9 cellular contexts compared by ENCODE assay signal in genomic region chr17:32928527-32929287, GRCh38. TPM values are rescaled to one million over a fixed set of nuclear protein-coding genes. Genes with fewer than 3 reads are reported as not detected.
DNase-seq lines count a peak whose midpoint lies in the region; ATAC-seq and TF ChIP-seq lines count a peak whose summit lies in the region.
"Had no signal": no experiment of that assay in that cellular context is flagged by ENCODE, and none has a peak within 500 bp of the region (broad histone marks: within the 10 kb centered on the region; RNA-seq: fewer than 3 reads in every experiment).

No MANE protein-coding gene starts in this region.

- DNase-seq in EL: peak; percentile 14
- DNase-seq in SK-N-SH: no peak
- no peak for DNase-seq in psoas muscle
- no peak for DNase-seq in stimulated activated CD4-positive, alpha-beta T cell treated with anti-CD3 and anti-CD28 coated beads, Interleukin-12 subunit alpha, Interleukin-12 subunit beta, amount 100 ng/mL, for 4 hours
- DNase-seq in activated CD4-positive, alpha-beta T cell treated with anti-CD3 and anti-CD28 coated beads, Interleukin-2, amount 10 ng/mL, durations not matched to agents 24 days and 14 days: no peak
- DNase-seq in DMS 273 treated with DMSO at 0.1 percent for 48 hours (lab: John Stamatoyannopoulos, UW): no peak
- DNase-seq: NCI-H2107 had no signal

- H4K20me1 ChIP-seq in SK-N-SH (ENCODE audit: insufficient read depth): no peaks in the 10 kb centered on the region

- CTCF ChIA-PET in SK-N-SH (lab: Yijun Ruan, JAX): interaction anchor here (0.9 to 2.3 kb wide), 8 partner anchors 8 to 69 kb away, joined by 3 to 9 read pairs (median 4); partner anchors contain the start of gene MYO1D

- TF ChIP-seq EP300 in SK-N-SH (IDR thresholded peaks at IDR 0.05; ENCODE audit: borderline replicate concordance in 1 of 2, low read depth in 1 of 2, low read length in 1 of 2) (no peak), gastroesophageal sphincter (IDR thresholded peaks at IDR 0.05) (no peak)

- H3K4me1 ChIP-seq in SK-N-SH (ENCODE audit: control insufficient read depth in 1 of 2, insufficient read depth in 2 of 2, low read depth in 1 of 2, low read length in 1 of 2) (peaks cover 7 to 12% of the 10 kb centered on the region in 2 experiments; a peak in 2 of 4 replicates), gastroesophageal sphincter (peaks cover 0 to 25% (median 5%) of the 10 kb centered on the region in 3 donors), psoas muscle (no peaks in the 10 kb centered on the region)

- H3K36me3 Mint-ChIP-seq in activated CD4-positive, alpha-beta T cell treated with anti-CD3 and anti-CD28 coated beads, Interleukin-2, amount 10 ng/mL, durations not matched to agents 24 days and 14 days (ENCODE audit: low read depth): no peaks in the 10 kb centered on the region

- peak overlapping the region; percentile 91 for H3K4me2 ChIP-seq in SK-N-SH

- 30% methylated on average over 16 of the region's 16 CpGs for WGBS in SK-N-SH (ENCODE audit: low lambda C conversion rate)
- WGBS in gastroesophageal sphincter (ENCODE audit: low coverage in 1 of 2), 2 donors: 6 to 12% methylated on average over 4 to 14 of the region's 16 CpGs
- WGBS in psoas muscle, 3 donors: 17 to 20% (median 18%) methylated on average over 16 of the region's 16 CpGs

- H3F3A ChIP-seq in SK-N-SH (replicated peaks; ENCODE audit: insufficient read depth): peaks cover 6% of the 10 kb centered on the region

- POLR2A ChIA-PET in SK-N-SH (lab: Yijun Ruan, JAX): interaction anchor here (1.2 kb wide), 1 partner anchor 10 kb away, joined by 3 read pairs; no protein-coding TSS in a partner anchor

- intact Hi-C loops in psoas muscle (cut with DNase I): no loop called here
- intact Hi-C loops in activated CD4-positive, alpha-beta T cell treated with anti-CD3 and anti-CD28 coated beads, Interleukin-2, amount 10 ng/mL, durations not matched to agents 24 days and 14 days (cut with micrococcal nuclease): no loop called here

- H3K9me3 Mint-ChIP-seq in activated CD4-positive, alpha-beta T cell treated with anti-CD3 and anti-CD28 coated beads, Interleukin-2, amount 10 ng/mL, durations not matched to agents 24 days and 14 days: no peaks in the 10 kb centered on the region

- no peaks in the 10 kb centered on the region for H3K4me1 Mint-ChIP-seq in activated CD4-positive, alpha-beta T cell treated with anti-CD3 and anti-CD28 coated beads, Interleukin-2, amount 10 ng/mL, durations not matched to agents 24 days and 14 days

- H3K27ac ChIP-seq in SK-N-SH (ENCODE audit: low read depth in 2 of 2, low read length in 1 of 2) (peak overlapping the region; percentile 38 to 65; a peak in 3 of 4 replicates), gastroesophageal sphincter (peak overlapping the region in 3 of 4 donors; percentile 78 to 85 (median 82)), psoas muscle (no peak overlapping the region)

- ATAC-seq in gastroesophageal sphincter (peak; percentile 22), psoas muscle (no peak), HG02870 (IDR thresholded peaks at IDR 0.05; ENCODE audit: unreplicated experiment) (no peak)

- TF ChIP-seq POLR2A in gastroesophageal sphincter (IDR thresholded peaks at IDR 0.05): no peak

- H3K9me3 ChIP-seq in SK-N-SH: no peaks in the 10 kb centered on the region
- no peaks in the 10 kb centered on the region for H3K9me3 ChIP-seq in gastroesophageal sphincter
- no peaks in the 10 kb centered on the region for H3K9me3 ChIP-seq in psoas muscle

- no peak overlapping the region for H3K4me3 Mint-ChIP-seq in activated CD4-positive, alpha-beta T cell treated with anti-CD3 and anti-CD28 coated beads, Interleukin-2, amount 10 ng/mL, durations not matched to agents 24 days and 14 days

- H3K9ac ChIP-seq in SK-N-SH: peak overlapping the region; percentile 98

- H3K27ac Mint-ChIP-seq in activated CD4-positive, alpha-beta T cell treated with anti-CD3 and anti-CD28 coated beads, Interleukin-2, amount 10 ng/mL, durations not matched to agents 24 days and 14 days: no peak overlapping the region

- H3K27me3 ChIP-seq in SK-N-SH (ENCODE audit: insufficient read depth) (no peaks in the 10 kb centered on the region), gastroesophageal sphincter (no peaks in the 10 kb centered on the region), psoas muscle (ENCODE audit: insufficient read depth in 3 of 3, low read length in 2 of 3) (peaks cover 0 to 72% (median 19%) of the 10 kb centered on the region in 3 donors)

- H3K4me3 ChIP-seq in SK-N-SH (ENCODE audit: low read depth in 2 of 2, low read length in 1 of 2) (peak overlapping the region; percentile 61 to 72), gastroesophageal sphincter (peak overlapping the region; percentile 63 to 69), psoas muscle (peak overlapping the region; percentile 63)

- TF ChIP-seq CTCF in SK-N-SH (IDR thresholded peaks at IDR 0.05) (no peak), gastroesophageal sphincter (IDR thresholded peaks at IDR 0.05) (no peak), psoas muscle (IDR thresholded peaks at IDR 0.05) (no peak)

- peak overlapping the region; percentile 87 for H2AFZ ChIP-seq in SK-N-SH (ENCODE audit: low read depth)

- peaks cover 10% of the 10 kb centered on the region; the same call in 1 of the 2 replicates for H3K79me2 ChIP-seq in SK-N-SH (ENCODE audit: insufficient read depth)

- H3K27me3 Mint-ChIP-seq in activated CD4-positive, alpha-beta T cell treated with anti-CD3 and anti-CD28 coated beads, Interleukin-2, amount 10 ng/mL, durations not matched to agents 24 days and 14 days: peaks cover 42% of the 10 kb centered on the region

- no peak for TF ChIP-seq RAD21 in SK-N-SH (IDR thresholded peaks at IDR 0.05; ENCODE audit: low read length)

- H3K9me2 ChIP-seq in SK-N-SH: no peaks in the 10 kb centered on the region

- H3K36me3 ChIP-seq in SK-N-SH (replicated peaks in 1 of 2; ENCODE audit: control insufficient read depth in 1 of 2, insufficient read depth in 2 of 2, low read length in 1 of 2) (peaks cover 7 to 13% of the 10 kb centered on the region in 2 experiments), gastroesophageal sphincter (peaks cover 0 to 21% of the 10 kb centered on the region in 2 donors), psoas muscle (ENCODE audit: insufficient read depth in 1 of 2, low read depth in 1 of 2) (no peaks in the 10 kb centered on the region)

TF ChIP-seq in SK-N-SH, 30 proteins besides CTCF, POLR2A, EP300 and RAD21:
- no peak for TF ChIP-seq RCOR1 (IDR thresholded peaks at IDR 0.05; ENCODE audit: low read length)
- no peak for TF ChIP-seq FOSL2 (IDR thresholded peaks at IDR 0.05; ENCODE audit: borderline replicate concordance, low read depth)
- TF ChIP-seq MAX (IDR thresholded peaks at IDR 0.05; ENCODE audit: low read depth): no peak
- no peak for TF ChIP-seq JUND (IDR thresholded peaks at IDR 0.05)
- TF ChIP-seq FOXJ3 (CRISPR knock-in tag; IDR thresholded peaks at IDR 0.05): no peak
- TF ChIP-seq ZBTB33 (IDR thresholded peaks at IDR 0.05; ENCODE audit: borderline replicate concordance, low read depth): no peak
- TF ChIP-seq RXRA (IDR thresholded peaks at IDR 0.05; ENCODE audit: borderline replicate concordance, low read depth): no peak
- no peak for TF ChIP-seq EZH2phosphoT487 (IDR thresholded peaks at IDR 0.05; ENCODE audit: borderline replicate concordance, low read depth)
TF ChIP-seq in SK-N-SH: peak in this region for 0.

RNA-seq across cellular contexts. Expression of gene TMEM98, which starts 0.8 kb away (rescaled TPM):
- polyA plus RNA-seq in SK-N-SH (2012; rRNA removed) (167 and 196 TPM in 2 replicates), psoas muscle (1 to 10 TPM; 2.2 to 3.6 (median 2.5) TPM)
- 125 and 153 TPM in 2 replicates for polyA plus RNA-seq in SK-N-SH (2012; cell fraction: cytosol; rRNA removed)
- polyA plus RNA-seq in SK-N-SH (2012; cell fraction: nucleus; rRNA removed): 133 and 177 TPM in 2 replicates
- total RNA-seq in gastroesophageal sphincter (10 to 100 TPM; 60.0 to 71.4 (median 68.2) TPM), psoas muscle (1 to 10 TPM; 1.4 to 5.7 (median 5.1) TPM)
- total RNA-seq in activated CD4-positive, alpha-beta T cell treated with anti-CD3 and anti-CD28 coated beads, Interleukin-2, amount 10 ng/mL, durations not matched to agents 24 days and 14 days: 0.43 and 0.82 TPM in 2 replicates

RNA-seq across cellular contexts. Expression of gene MYO1D, which starts 51.8 kb away (rescaled TPM):
- 20.4 and 29.7 TPM in 2 replicates for polyA plus RNA-seq in SK-N-SH (2012; rRNA removed)
- 28.7 and 32.0 TPM in 2 replicates for polyA plus RNA-seq in SK-N-SH (2012; cell fraction: cytosol; rRNA removed)
- 23.0 and 34.5 TPM in 2 replicates for polyA plus RNA-seq in SK-N-SH (2012; cell fraction: nucleus; rRNA removed)
- 10 to 100 TPM; 28.2 to 63.5 (median 47.2) TPM for total RNA-seq in gastroesophageal sphincter
- 1 to 10 TPM; 4.1 to 5.9 (median 4.6) TPM for total RNA-seq in psoas muscle
- 1 to 10 TPM; 1.8 to 2.4 (median 2.3) TPM for polyA plus RNA-seq in psoas muscle
- total RNA-seq in activated CD4-positive, alpha-beta T cell treated with anti-CD3 and anti-CD28 coated beads, Interleukin-2, amount 10 ng/mL, durations not matched to agents 24 days and 14 days: 12.4 and 12.9 TPM in 2 replicates

Comparison
In these comparisons a context has a peak if more than half of its experiments do, and no peak if none do; other contexts are left out.
1. RNA of gene TMEM98, which starts 0.8 kb away (total RNA-seq): 60.0 to 71.4 TPM in gastroesophageal sphincter; 1.4 to 5.7 TPM in psoas muscle and 0.43 to 0.82 TPM in activated CD4-positive, alpha-beta T cell treated with anti-CD3 and anti-CD28 coated beads, Interleukin-2, amount 10 ng/mL, durations not matched to agents 24 days and 14 days; every median in the first group is over 4 times any median in the second.
2. Peak in every context shown above with its lines, with median percentiles within 50 percentile points of each other: H3K4me3 ChIP-seq.